ENCODE assay signal across 13 cellular contexts in genomic region chr21:35202431-35202830, GRCh38.
DNase-seq lines count a peak whose midpoint lies in the region; ATAC-seq, FAIRE-seq and TF ChIP-seq lines count a peak whose summit lies in the region.
"Had no signal": no experiment of that assay in that cellular context is flagged by ENCODE, and none has a peak within 500 bp of the region (broad histone marks: within the 10 kb centered on the region; RNA-seq: fewer than 3 reads in every experiment).

No MANE protein-coding gene starts in this region.

- CTCF ChIA-PET in endothelial cell of umbilical vein (lab: Charles Lee): no interaction called here

- no peak for TF ChIP-seq CTCF in endothelial cell of umbilical vein (IDR thresholded peaks at IDR 0.05; ENCODE audit: extremely low read depth in 1 of 2, insufficient read depth in 1 of 2, low read depth in 1 of 2, low read length in 2 of 2)

- no peaks in the 10 kb centered on the region for H3K27me3 ChIP-seq in endothelial cell of umbilical vein (ENCODE audit: control insufficient read depth in 2 of 2, insufficient read depth in 2 of 2, low read length in 2 of 2)
- H3K27me3 ChIP-seq: adrenal gland had no signal

- no peak overlapping the region for H3K9ac ChIP-seq in endothelial cell of umbilical vein (replicated peaks; ENCODE audit: extremely low read depth, insufficient read depth, low read length)

- H4K20me1 ChIP-seq in endothelial cell of umbilical vein (replicated peaks; ENCODE audit: control insufficient read depth, extremely low read depth, insufficient read depth, low read length): no peaks in the 10 kb centered on the region

- H3K9me1 ChIP-seq in endothelial cell of umbilical vein (replicated peaks; ENCODE audit: control insufficient read depth, extremely low read depth, insufficient read depth, low read length): no peaks in the 10 kb centered on the region

- DNase-seq in ELR (ENCODE audit: low read depth): peak; percentile 71
- DNase-seq in LHCN-M2 (ENCODE audit: low read depth): peak; percentile 62
- peak; percentile 17 for DNase-seq in endothelial cell of umbilical vein (ENCODE audit: low read depth, low spot score)
- peak; percentile 32 for DNase-seq in renal cortical epithelial cell (ENCODE audit: low read depth)
- DNase-seq in NCI-H1417 (lab: John Stamatoyannopoulos, UW): no peak
- DNase-seq: activated B cell treated with CpG ODN at 0.5 μM for 24 hours, activated T-cell treated with anti-CD3 and anti-CD28 coated beads for 4 hours, adrenal gland, Caco-2, left colon, NCI-H2081 had no signal

- POLR2A ChIA-PET in endothelial cell of umbilical vein (lab: Charles Lee): no interaction called here

- H2AFZ ChIP-seq in endothelial cell of umbilical vein (ENCODE audit: low read depth, low read length): no peak overlapping the region

- H3K27ac ChIP-seq in endothelial cell of umbilical vein (ENCODE audit: insufficient read depth, low read depth, low read length): no peak overlapping the region
- H3K27ac ChIP-seq: adrenal gland had no signal

- no peaks in the 10 kb centered on the region for H3K36me3 ChIP-seq in endothelial cell of umbilical vein (ENCODE audit: control insufficient read depth in 2 of 2, extremely low read depth in 1 of 2, insufficient read depth in 2 of 2, low read length in 2 of 2)
- H3K36me3 ChIP-seq: adrenal gland had no signal

- no peak for ATAC-seq in HG02938 (IDR thresholded peaks at IDR 0.05; ENCODE audit: unreplicated experiment)
- ATAC-seq in HG03342 (IDR thresholded peaks at IDR 0.05; ENCODE audit: unreplicated experiment): no peak
- ATAC-seq: left colon had no signal

- BruUV-seq in endothelial cell of umbilical vein (replicated peaks; lab: Mats Ljungman, UMichigan): no TSS peak

- H3K4me2 ChIP-seq in endothelial cell of umbilical vein (ENCODE audit: insufficient read depth, low read length): no peak overlapping the region

- no peaks in the 10 kb centered on the region for H3K79me2 ChIP-seq in endothelial cell of umbilical vein (ENCODE audit: control insufficient read depth, insufficient read depth, low read length)

- TF ChIP-seq POLR2A in endothelial cell of umbilical vein (IDR thresholded peaks at IDR 0.05; ENCODE audit: low read depth, low read length): no peak

- FAIRE-seq in endothelial cell of umbilical vein (lab: Jason Lieb, UNC): no peak

- H3K4me3 ChIP-seq in endothelial cell of umbilical vein (replicated peaks in 1 of 3; ENCODE audit: insufficient read depth in 1 of 3, low read depth in 1 of 3, low read length in 3 of 3): no peak overlapping the region
- H3K4me3 ChIP-seq: adrenal gland had no signal

- H3K4me1 ChIP-seq in endothelial cell of umbilical vein (ENCODE audit: control insufficient read depth, extremely low read depth, insufficient read depth, low read length): peaks cover 41% of the 10 kb centered on the region
- H3K4me1 ChIP-seq: adrenal gland had no signal

- H3K9me3 ChIP-seq in endothelial cell of umbilical vein (replicated peaks; ENCODE audit: control insufficient read depth, insufficient read depth, low read length): no peaks in the 10 kb centered on the region
- H3K9me3 ChIP-seq: adrenal gland, Caco-2 had no signal

- intact Hi-C loops in endothelial cell of umbilical vein (cut with micrococcal nuclease): loop anchor here (2.0 to 10.0 kb wide), 2 partner anchors 172 to 314 kb away; no protein-coding TSS in a partner anchor

- dilution Hi-C loops in endothelial cell of umbilical vein (cut with MboI; ENCODE audit: extremely low pct_ligation_motif_present, low sequenced_read_pairs): no loop called here

TF ChIP-seq in endothelial cell of umbilical vein, 7 proteins besides CTCF, POLR2A, EP300 and RAD21:
- TF ChIP-seq EZH2 (IDR thresholded peaks at IDR 0.05; ENCODE audit: borderline replicate concordance, low read depth, low read length, severe bottlenecking) (no peak), MAX (IDR thresholded peaks at IDR 0.05; ENCODE audit: insufficient read depth, insufficient read length) (no peak), MYC (IDR thresholded peaks at IDR 0.05; ENCODE audit: low read depth, low read length) (no peak), GATA2 (IDR thresholded peaks at IDR 0.05; ENCODE audit: insufficient read depth, insufficient read length, low read depth, low read length) (no peak), POLR2AphosphoS5 (IDR thresholded peaks at IDR 0.05; ENCODE audit: insufficient read depth, low read depth, low read length) (no peak), JUN (IDR thresholded peaks at IDR 0.05; ENCODE audit: borderline replicate concordance, insufficient read depth, insufficient read length, low read depth) (no peak), FOS (IDR thresholded peaks at IDR 0.05; ENCODE audit: borderline replicate concordance, insufficient read depth, low read length) (no peak)

Comparison
In these comparisons a context has a peak if more than half of its experiments do, and no peak if none do; other contexts are left out.
1. DNase-seq: peak in ELR (single experiment), LHCN-M2 (single experiment), endothelial cell of umbilical vein (single experiment) and renal cortical epithelial cell (single experiment); none in NCI-H1417 (0 of 3).